Comparison of ENCODE assay signal across 8 cellular contexts in the genomic region with DNA sequence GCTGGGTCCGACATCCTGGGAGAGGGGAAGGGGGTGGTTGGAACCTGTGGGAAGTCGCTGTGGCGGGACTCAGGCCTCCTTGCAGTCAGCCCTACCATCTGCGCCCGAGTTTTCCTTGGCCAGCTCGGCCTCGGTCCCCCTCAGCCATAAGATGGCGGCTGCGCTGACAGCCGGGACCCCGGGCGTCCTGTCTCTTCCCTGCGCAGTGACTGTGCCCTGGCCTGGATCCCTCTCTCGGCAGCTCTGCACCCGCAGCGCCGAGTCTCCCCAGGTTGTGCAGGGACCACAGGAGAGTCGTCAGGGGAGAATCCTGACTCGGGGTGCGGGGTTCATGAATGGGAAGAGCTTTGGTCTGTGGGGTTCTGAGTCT. TPM values are rescaled to one million over a fixed set of nuclear protein-coding genes. Genes with fewer than 3 reads are reported as not detected.
A peak's percentile ranks its signal among the peaks of the same experiment; 100 is the strongest.
DNase-seq lines count a peak whose midpoint lies in the region; ATAC-seq, FAIRE-seq and TF ChIP-seq lines count a peak whose summit lies in the region.

No MANE protein-coding gene starts in this region.

- DNase-seq in activated naive CD4-positive, alpha-beta T cell treated with anti-CD3 and anti-CD28 coated beads, Interleukin-2, amount 50 U/mL, for 72 hours (ENCODE audit: low spot score in 2 of 2), result no peak
- DNase-seq in lower leg skin (ENCODE audit: low spot score in 2 of 2) (no peak), GM19239 (ENCODE audit: insufficient read length, low spot score) (no peak), NCI-H1436 (lab: John Stamatoyannopoulos, UW) (no peak)

- no peak for FAIRE-seq in GM19239 (lab: Jason Lieb, UNC)

- H3K27ac Mint-ChIP-seq in activated naive CD4-positive, alpha-beta T cell treated with anti-CD3 and anti-CD28 coated beads, Interleukin-2, amount 50 U/mL, for 72 hours, result peak overlapping the region; percentile 95

- intact Hi-C loops in lower leg skin (cut with DNase I; ENCODE audit: low total_unique reads), result no loop called here

- H3K4me3 ChIP-seq in lower leg skin (ENCODE audit: low read depth, poor library complexity, severe bottlenecking), result peak overlapping the region; percentile 38

- ATAC-seq in GM18873 (IDR thresholded peaks at IDR 0.05; ENCODE audit: low FRiP score, unreplicated experiment), result peak; percentile 52
- peak; percentile 46 for ATAC-seq in HG03064 (IDR thresholded peaks at IDR 0.05; ENCODE audit: low read depth, unreplicated experiment)
- peak; percentile 54 to 62 for ATAC-seq in activated naive CD4-positive, alpha-beta T cell treated with anti-CD3 and anti-CD28 coated beads, Interleukin-2, amount 50 U/mL, for 72 hours
- ATAC-seq in HG03565 (IDR thresholded peaks at IDR 0.05; ENCODE audit: unreplicated experiment), result no peak
- ATAC-seq in HG02610 (IDR thresholded peaks at IDR 0.05; ENCODE audit: unreplicated experiment), result no peak

- peaks cover 12 to 25% of the 10 kb centered on the region in 2 donors for H3K36me3 Mint-ChIP-seq in activated naive CD4-positive, alpha-beta T cell treated with anti-CD3 and anti-CD28 coated beads, Interleukin-2, amount 50 U/mL, for 72 hours

- 1 to 4% methylated on average over 11 to 16 of the region's 20 CpGs for WGBS in lower leg skin, 2 donors

- peaks cover 0 to 13% of the 10 kb centered on the region in 2 donors for H3K9me3 Mint-ChIP-seq in activated naive CD4-positive, alpha-beta T cell treated with anti-CD3 and anti-CD28 coated beads, Interleukin-2, amount 50 U/mL, for 72 hours

- no peak for TF ChIP-seq POLR2A in lower leg skin (IDR thresholded peaks at IDR 0.05)

- no peak for TF ChIP-seq CTCF in lower leg skin (IDR thresholded peaks at IDR 0.05)

RNA-seq across cellular contexts. Expression of a gene that starts 0.3 kb away (rescaled TPM):
- 10 to 100 TPM; 12.4 to 12.5 TPM for total RNA-seq in activated naive CD4-positive, alpha-beta T cell treated with anti-CD3 and anti-CD28 coated beads, Interleukin-2, amount 50 U/mL, for 72 hours
- total RNA-seq in lower leg skin, result 1 to 10 TPM in 3 of 4 donors, under 1 TPM in 1; 0.21 to 2.5 (median 1.7) TPM

RNA-seq across cellular contexts. Expression of a gene that starts 41.9 kb away (rescaled TPM):
- 1 to 10 TPM; 2.1 to 4.2 TPM for total RNA-seq in activated naive CD4-positive, alpha-beta T cell treated with anti-CD3 and anti-CD28 coated beads, Interleukin-2, amount 50 U/mL, for 72 hours
- 1 to 10 TPM in 1 of 4 donors, under 1 TPM in 2, not detected in 1; 0.84 to 2.0 (median 0.88) TPM for total RNA-seq in lower leg skin

Comparison
In these comparisons a context has a peak if more than half of its experiments do, and no peak if none do; other contexts are left out.
1. ATAC-seq: peak in GM18873 (single experiment), HG03064 (single experiment) and activated naive CD4-positive, alpha-beta T cell treated with anti-CD3 and anti-CD28 coated beads, Interleukin-2, amount 50 U/mL, for 72 hours (2 of 2); none in HG03565 (single experiment) and HG02610 (single experiment).